Comparison of ENCODE assay signal across 24 cellular contexts in the genomic region with DNA sequence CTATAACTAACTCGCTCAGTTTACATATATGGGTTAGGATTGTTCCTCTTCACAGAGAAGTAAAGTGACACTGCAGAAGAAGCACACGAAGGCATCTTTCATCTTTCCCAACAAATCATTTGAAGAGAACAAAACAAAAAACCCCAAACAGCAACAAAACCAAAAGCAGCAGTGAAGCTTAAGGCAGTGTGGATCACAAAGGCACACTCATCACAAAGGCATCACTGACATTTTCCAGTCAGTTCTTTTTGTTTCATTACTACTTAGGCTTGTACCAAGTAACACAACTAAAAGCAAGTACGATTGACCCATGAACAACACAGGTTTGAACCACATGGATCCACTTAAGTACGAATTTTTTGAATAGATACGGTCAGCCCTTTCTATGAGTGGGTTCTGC.
"Had no signal": no experiment of that assay in that cellular context is flagged by ENCODE, and none has a peak within 500 bp of the region (broad histone marks: within the 10 kb centered on the region; RNA-seq: fewer than 3 reads in every experiment).

No MANE protein-coding gene starts in this region.

- DNase-seq: activated CD4-positive, alpha-beta T cell treated with anti-CD3 and anti-CD28 coated beads, Interleukin-2, amount 50 U/mL, for 1 hour; activated CD4-positive, CD25-positive, alpha-beta regulatory T cell treated with anti-CD3 and anti-CD28 coated beads, Interleukin-2, amount 50 U/mL, for 72 hours; activated CD8-positive, alpha-beta memory T cell treated with anti-CD3 and anti-CD28 coated beads, Interleukin-2, amount 50 U/mL, for 48 hours; activated effector memory CD4-positive, alpha-beta T cell treated with Interleukin-2 at 50 U/mL for 16 hours; activated T-cell treated with anti-CD3 and anti-CD28 coated beads, Interleukin-2, amount 50 U/mL, for 48 hours; body of pancreas; foreskin melanocyte; hypothalamus; lower lobe of right lung; nucleus accumbens; sigmoid colon; spleen; stimulated activated CD4-positive, alpha-beta T cell treated with anti-CD3 and anti-CD28 coated beads, Interleukin-4, amount 100 ng/mL, for 4 hours; SW 1271; T-helper 2 cell; upper lobe of left lung had no signal

- H3K27me3 Mint-ChIP-seq: central memory CD8-positive, alpha-beta T cell; stimulated activated memory B cell treated with anti-CD40 and anti-IgM and Interleukin-4, amounts not matched to agents 10 μg/mL and 1 μg/mL and 100 μg/mL, for 72 hours had no signal

- H3K4me3 ChIP-seq: body of pancreas, coronary artery, esophagus muscularis mucosa, lower lobe of right lung, sigmoid colon, spleen, thoracic aorta, upper lobe of left lung had no signal

- H3K9me3 ChIP-seq: body of pancreas, esophagus muscularis mucosa, lower lobe of right lung, sigmoid colon, spleen, thoracic aorta, upper lobe of left lung had no signal

- H3K9me3 Mint-ChIP-seq: activated naive CD4-positive, alpha-beta T cell treated with anti-CD3 and anti-CD28 coated beads, Interleukin-2, amount 50 U/mL, for 72 hours; central memory CD8-positive, alpha-beta T cell; nephron; stimulated activated memory B cell treated with anti-CD40 and anti-IgM and Interleukin-4, amounts not matched to agents 10 μg/mL and 1 μg/mL and 100 μg/mL, for 72 hours had no signal

- ATAC-seq: activated naive CD4-positive, alpha-beta T cell treated with anti-CD3 and anti-CD28 coated beads, Interleukin-2, amount 50 U/mL, for 72 hours; body of pancreas; lower lobe of right lung; stimulated activated memory B cell treated with anti-CD40 and anti-IgM and Interleukin-4, amounts not matched to agents 10 μg/mL and 1 μg/mL and 100 μg/mL, for 72 hours had no signal

- H3K27ac Mint-ChIP-seq: activated naive CD4-positive, alpha-beta T cell treated with anti-CD3 and anti-CD28 coated beads, Interleukin-2, amount 50 U/mL, for 72 hours; nephron; stimulated activated memory B cell treated with anti-CD40 and anti-IgM and Interleukin-4, amounts not matched to agents 10 μg/mL and 1 μg/mL and 100 μg/mL, for 72 hours had no signal

- H3K27ac ChIP-seq: body of pancreas, coronary artery, esophagus muscularis mucosa, lower lobe of right lung, sigmoid colon, spleen, thoracic aorta, upper lobe of left lung, VCaP had no signal

- H3K36me3 Mint-ChIP-seq: activated naive CD4-positive, alpha-beta T cell treated with anti-CD3 and anti-CD28 coated beads, Interleukin-2, amount 50 U/mL, for 72 hours; stimulated activated memory B cell treated with anti-CD40 and anti-IgM and Interleukin-4, amounts not matched to agents 10 μg/mL and 1 μg/mL and 100 μg/mL, for 72 hours had no signal

- H3K4me3 Mint-ChIP-seq: central memory CD8-positive, alpha-beta T cell; nephron; stimulated activated memory B cell treated with anti-CD40 and anti-IgM and Interleukin-4, amounts not matched to agents 10 μg/mL and 1 μg/mL and 100 μg/mL, for 72 hours had no signal

- H3K4me1 Mint-ChIP-seq: central memory CD8-positive, alpha-beta T cell; nephron; stimulated activated memory B cell treated with anti-CD40 and anti-IgM and Interleukin-4, amounts not matched to agents 10 μg/mL and 1 μg/mL and 100 μg/mL, for 72 hours had no signal

- H3K27me3 ChIP-seq: body of pancreas, esophagus muscularis mucosa, sigmoid colon, spleen, upper lobe of left lung had no signal

- H3K4me1 ChIP-seq: body of pancreas, esophagus muscularis mucosa, lower lobe of right lung, sigmoid colon, spleen, upper lobe of left lung had no signal
